Comparison of ENCODE assay signal across 8 cellular contexts in genomic region chr21:36079010-36079649, GRCh38. TPM values are rescaled to one million over a fixed set of nuclear protein-coding genes. Genes with fewer than 3 reads are reported as not detected.
DNase-seq lines count a peak whose midpoint lies in the region; ATAC-seq and TF ChIP-seq lines count a peak whose summit lies in the region.

No MANE protein-coding gene starts in this region.

- no peaks in the 10 kb centered on the region for H4K20me1 ChIP-seq in MM.1S (ENCODE audit: insufficient read depth, low read length)
- H4K20me1 ChIP-seq in smooth muscle cell (ENCODE audit: low read depth), result no peaks in the 10 kb centered on the region

- H3K27ac ChIP-seq in MM.1S (ENCODE audit: low read length) (peak overlapping the region; percentile 2; the same call in 1 of the 2 replicates), smooth muscle cell (ENCODE audit: low read depth) (no peak overlapping the region)

- H3K9me2 ChIP-seq in MM.1S (replicated peaks; ENCODE audit: insufficient read depth, low read length), result no peaks in the 10 kb centered on the region

- H3K27ac Mint-ChIP-seq in osteocyte (ENCODE audit: unreplicated experiment), result no peak overlapping the region

- peak overlapping the region; percentile 53 for H2AFZ ChIP-seq in MM.1S (ENCODE audit: low read length)
- H2AFZ ChIP-seq in smooth muscle cell (ENCODE audit: low read depth), result no peak overlapping the region

- H3K79me2 ChIP-seq in MM.1S (ENCODE audit: low read length) (no peaks in the 10 kb centered on the region), smooth muscle cell (ENCODE audit: low read depth) (no peaks in the 10 kb centered on the region)

- no peak overlapping the region for H3K4me3 ChIP-seq in MM.1S (ENCODE audit: low read length)
- no peak overlapping the region for H3K4me3 ChIP-seq in smooth muscle cell

- peaks cover 3% of the 10 kb centered on the region for H3K9me3 Mint-ChIP-seq in osteocyte (ENCODE audit: unreplicated experiment)

- H3K27me3 Mint-ChIP-seq in osteocyte (ENCODE audit: unreplicated experiment), result peaks cover 17% of the 10 kb centered on the region

- 91% methylated on average over 14 of the region's 14 CpGs for WGBS in smooth muscle cell (ENCODE audit: low lambda C conversion rate)

- H3K36me3 Mint-ChIP-seq in osteocyte (ENCODE audit: unreplicated experiment), result no peaks in the 10 kb centered on the region

- H3K9me3 ChIP-seq in MM.1S (replicated peaks; ENCODE audit: insufficient read depth, low read length) (no peaks in the 10 kb centered on the region), smooth muscle cell (replicated peaks; ENCODE audit: low read depth) (no peaks in the 10 kb centered on the region)

- peak; percentile 47 to 61 for DNase-seq in AML-193 (lab: John Stamatoyannopoulos, UW)
- DNase-seq in MM.1S, result peak; percentile 85
- peak; percentile 3 for DNase-seq in activated T-helper 1 cell treated with Interleukin-2 at 50 U/mL for 16 hours (ENCODE audit: low read depth)
- DNase-seq in lung microvascular endothelial cell (ENCODE audit: low read depth in 2 of 2), result peak; percentile 36 to 70
- no peak for DNase-seq in osteocyte (ENCODE audit: extremely low spot score, unreplicated experiment)
- DNase-seq in DMS153 treated with DMSO at 0.1 percent for 48 hours (lab: John Stamatoyannopoulos, UW; ENCODE audit: unreplicated experiment), result no peak
- no peak for DNase-seq in smooth muscle cell (lab: John Stamatoyannopoulos, UW; ENCODE audit: unreplicated experiment)

- ATAC-seq in HG02623 (IDR thresholded peaks at IDR 0.05; ENCODE audit: unreplicated experiment), result no peak

- no peak for TF ChIP-seq CTCF in MM.1S (IDR thresholded peaks at IDR 0.05; ENCODE audit: low read length)
- no peak for TF ChIP-seq CTCF in osteocyte (IDR thresholded peaks at IDR 0.05)
- no peak for TF ChIP-seq CTCF in smooth muscle cell (IDR thresholded peaks at IDR 0.05; ENCODE audit: borderline replicate concordance, insufficient read depth, poor library complexity, severe bottlenecking)

- no peaks in the 10 kb centered on the region for H3K27me3 ChIP-seq in MM.1S (replicated peaks; ENCODE audit: insufficient read depth, low read length)
- H3K27me3 ChIP-seq in smooth muscle cell (ENCODE audit: low read depth), result no peaks in the 10 kb centered on the region

- H3K4me1 ChIP-seq in MM.1S (ENCODE audit: low read length) (peaks cover 33% of the 10 kb centered on the region), smooth muscle cell (ENCODE audit: low read depth) (no peaks in the 10 kb centered on the region)

- no peaks in the 10 kb centered on the region for H3K4me1 Mint-ChIP-seq in osteocyte (ENCODE audit: unreplicated experiment)

- H3K4me2 ChIP-seq in MM.1S (ENCODE audit: low read depth, low read length) (peak overlapping the region; percentile 40), smooth muscle cell (no peak overlapping the region)

- H3K36me3 ChIP-seq in MM.1S (replicated peaks; ENCODE audit: insufficient read depth, low read length) (no peaks in the 10 kb centered on the region), smooth muscle cell (ENCODE audit: low read depth) (no peaks in the 10 kb centered on the region)

- H3F3A ChIP-seq in MM.1S (ENCODE audit: insufficient read depth, low read length) (peaks cover 23% of the 10 kb centered on the region), smooth muscle cell (ENCODE audit: low read depth) (no peaks in the 10 kb centered on the region)

- H3K4me3 Mint-ChIP-seq in osteocyte (ENCODE audit: unreplicated experiment), result no peak overlapping the region

- H3K9ac ChIP-seq in MM.1S (ENCODE audit: low read length), result no peak overlapping the region
- H3K9ac ChIP-seq in smooth muscle cell (ENCODE audit: low read depth), result no peak overlapping the region

RNA-seq across cellular contexts. Expression of gene CBR1, which starts 9.3 kb away (rescaled TPM):
- total RNA-seq in lung microvascular endothelial cell (19.2 and 29.9 TPM in 2 replicates), osteocyte (17.2 and 18.0 TPM in 2 replicates), smooth muscle cell (89.1 and 90.7 TPM in 2 replicates)
- polyA plus RNA-seq in smooth muscle cell, result 67.1 and 73.0 TPM in 2 replicates

RNA-seq across cellular contexts. Expression of gene SETD4, which starts 18.8 kb away (rescaled TPM):
- total RNA-seq in lung microvascular endothelial cell (5.0 and 6.0 TPM in 2 replicates), osteocyte (16.4 and 16.6 TPM in 2 replicates), smooth muscle cell (8.5 and 18.7 TPM in 2 replicates)
- polyA plus RNA-seq in smooth muscle cell, result 10.0 and 12.7 TPM in 2 replicates

RNA-seq across cellular contexts. Expression of gene CBR3, which starts 55.7 kb away (rescaled TPM):
- total RNA-seq in lung microvascular endothelial cell (0.60 and 2.4 TPM in 2 replicates), osteocyte (7.5 and 7.9 TPM in 2 replicates), smooth muscle cell (3.3 and 3.5 TPM in 2 replicates)
- 0.78 and 2.9 TPM in 2 replicates for polyA plus RNA-seq in smooth muscle cell

Comparison
In these comparisons a context has a peak if more than half of its experiments do, and no peak if none do; other contexts are left out.
1. DNase-seq: peak in AML-193 (2 of 2), MM.1S (single experiment), activated T-helper 1 cell treated with Interleukin-2 at 50 U/mL for 16 hours (single experiment) and lung microvascular endothelial cell (2 of 2); none in osteocyte (single experiment), DMS153 treated with DMSO at 0.1 percent for 48 hours (single experiment) and smooth muscle cell (single experiment).